In genomic region chr2:36801088-36801487, GRCh38 we compare ENCODE assay signal across 18 cellular contexts.
A peak's percentile ranks its signal among the peaks of the same experiment; 100 is the strongest.
DNase-seq lines count a peak whose midpoint lies in the region; ATAC-seq lines count a peak whose summit lies in the region.
"Had no signal": no experiment of that assay in that cellular context is flagged by ENCODE, and none has a peak within 500 bp of the region (broad histone marks: within the 10 kb centered on the region; RNA-seq: fewer than 3 reads in every experiment).

No MANE protein-coding gene starts in this region.

- intact Hi-C loops in activated CD4-positive, alpha-beta T cell treated with anti-CD3 and anti-CD28 coated beads, Interleukin-2, amount 10 ng/mL, durations not matched to agents 24 days and 14 days (cut with micrococcal nuclease) = no loop called here

- peak overlapping the region; percentile 41 for H3K27ac Mint-ChIP-seq in activated CD4-positive, alpha-beta T cell treated with anti-CD3 and anti-CD28 coated beads, Interleukin-2, amount 10 ng/mL, durations not matched to agents 24 days and 14 days
- H3K27ac Mint-ChIP-seq in stimulated activated naive CD8-positive, alpha-beta T cell treated with anti-CD3 and anti-CD28 coated beads, Interleukin-15, Interleukin-2, amounts not matched to agents 100 ng/mL and 50 ng/mL, for 24 hours = peak overlapping the region; percentile 4
- H3K27ac Mint-ChIP-seq in central memory CD8-positive, alpha-beta T cell (ENCODE audit: low read depth) = peak overlapping the region; percentile 75
- H3K27ac Mint-ChIP-seq: CD14-positive monocyte had no signal

- no peak overlapping the region for H3K4me3 Mint-ChIP-seq in activated CD4-positive, alpha-beta T cell treated with anti-CD3 and anti-CD28 coated beads, Interleukin-2, amount 10 ng/mL, durations not matched to agents 24 days and 14 days
- H3K4me3 Mint-ChIP-seq in stimulated activated naive CD8-positive, alpha-beta T cell treated with anti-CD3 and anti-CD28 coated beads, Interleukin-15, Interleukin-2, amounts not matched to agents 100 ng/mL and 50 ng/mL, for 24 hours = no peak overlapping the region
- peak overlapping the region; percentile 65 for H3K4me3 Mint-ChIP-seq in central memory CD8-positive, alpha-beta T cell
- H3K4me3 Mint-ChIP-seq: CD14-positive monocyte had no signal

- peaks cover 16% of the 10 kb centered on the region for H3K27me3 Mint-ChIP-seq in activated CD4-positive, alpha-beta T cell treated with anti-CD3 and anti-CD28 coated beads, Interleukin-2, amount 10 ng/mL, durations not matched to agents 24 days and 14 days
- peaks cover 17% of the 10 kb centered on the region for H3K27me3 Mint-ChIP-seq in stimulated activated naive CD8-positive, alpha-beta T cell treated with anti-CD3 and anti-CD28 coated beads, Interleukin-15, Interleukin-2, amounts not matched to agents 100 ng/mL and 50 ng/mL, for 24 hours
- H3K27me3 Mint-ChIP-seq in central memory CD8-positive, alpha-beta T cell = no peaks in the 10 kb centered on the region

- H3K36me3 Mint-ChIP-seq in activated CD4-positive, alpha-beta T cell treated with anti-CD3 and anti-CD28 coated beads, Interleukin-2, amount 10 ng/mL, durations not matched to agents 24 days and 14 days (ENCODE audit: low read depth) = no peaks in the 10 kb centered on the region
- no peaks in the 10 kb centered on the region for H3K36me3 Mint-ChIP-seq in stimulated activated naive CD8-positive, alpha-beta T cell treated with anti-CD3 and anti-CD28 coated beads, Interleukin-15, Interleukin-2, amounts not matched to agents 100 ng/mL and 50 ng/mL, for 24 hours (ENCODE audit: low read depth)
- H3K36me3 Mint-ChIP-seq in central memory CD8-positive, alpha-beta T cell (ENCODE audit: insufficient read depth) = peaks cover 7% of the 10 kb centered on the region
- H3K36me3 Mint-ChIP-seq: CD14-positive monocyte had no signal

- peaks cover 26% of the 10 kb centered on the region for H3K4me1 Mint-ChIP-seq in activated CD4-positive, alpha-beta T cell treated with anti-CD3 and anti-CD28 coated beads, Interleukin-2, amount 10 ng/mL, durations not matched to agents 24 days and 14 days
- peaks cover 11% of the 10 kb centered on the region for H3K4me1 Mint-ChIP-seq in stimulated activated naive CD8-positive, alpha-beta T cell treated with anti-CD3 and anti-CD28 coated beads, Interleukin-15, Interleukin-2, amounts not matched to agents 100 ng/mL and 50 ng/mL, for 24 hours (ENCODE audit: low read depth)
- peaks cover 66% of the 10 kb centered on the region for H3K4me1 Mint-ChIP-seq in central memory CD8-positive, alpha-beta T cell
- H3K4me1 Mint-ChIP-seq: CD14-positive monocyte had no signal

- no peaks in the 10 kb centered on the region for H3K9me3 Mint-ChIP-seq in activated CD4-positive, alpha-beta T cell treated with anti-CD3 and anti-CD28 coated beads, Interleukin-2, amount 10 ng/mL, durations not matched to agents 24 days and 14 days
- no peaks in the 10 kb centered on the region for H3K9me3 Mint-ChIP-seq in stimulated activated naive CD8-positive, alpha-beta T cell treated with anti-CD3 and anti-CD28 coated beads, Interleukin-15, Interleukin-2, amounts not matched to agents 100 ng/mL and 50 ng/mL, for 24 hours
- no peaks in the 10 kb centered on the region for H3K9me3 Mint-ChIP-seq in central memory CD8-positive, alpha-beta T cell

- DNase-seq in activated CD4-positive, alpha-beta T cell treated with anti-CD3 and anti-CD28 coated beads, Interleukin-2, amount 10 ng/mL, durations not matched to agents 24 days and 14 days = no peak
- DNase-seq in activated CD4-positive, alpha-beta T cell treated with anti-CD3 and anti-CD28 coated beads, Interleukin-2, amount 50 U/mL, for 48 hours = no peak
- no peak for DNase-seq in stimulated activated naive CD8-positive, alpha-beta T cell treated with anti-CD3 and anti-CD28 coated beads, Interleukin-15, Interleukin-2, amounts not matched to agents 100 U/mL and 50 U/mL, for 24 hours
- DNase-seq in central memory CD8-positive, alpha-beta T cell (ENCODE audit: low spot score in 2 of 2) = no peak
- DNase-seq in superior temporal gyrus (ENCODE audit: extremely low spot score) = peak; percentile 43
- DNase-seq in DMS153 (lab: John Stamatoyannopoulos, UW) = no peak
- DNase-seq: 8988T, COR-L47, DMS 273 treated with DMSO at 0.1 percent for 48 hours, MV-4-11, NCI-H187, NCI-H2107, NCI-H82, PC-9, SIG-M5 had no signal

- ATAC-seq in stimulated activated naive CD8-positive, alpha-beta T cell treated with anti-CD3 and anti-CD28 coated beads, Interleukin-15, Interleukin-2, amounts not matched to agents 100 U/mL and 50 U/mL, for 24 hours = no peak
- peak; percentile 11 for ATAC-seq in central memory CD8-positive, alpha-beta T cell (replicated peaks; ENCODE audit: extremely low read depth, poor library complexity, severe bottlenecking)
- no peak for ATAC-seq in HG03469 (IDR thresholded peaks at IDR 0.05; ENCODE audit: unreplicated experiment)

Comparison
In these comparisons a context has a peak if more than half of its experiments do, and no peak if none do; other contexts are left out.
1. H3K27ac Mint-ChIP-seq: peak in every context shown above with its lines; median percentile 75 in central memory CD8-positive, alpha-beta T cell; 41 in activated CD4-positive, alpha-beta T cell treated with anti-CD3 and anti-CD28 coated beads, Interleukin-2, amount 10 ng/mL, durations not matched to agents 24 days and 14 days; 4 in stimulated activated naive CD8-positive, alpha-beta T cell treated with anti-CD3 and anti-CD28 coated beads, Interleukin-15, Interleukin-2, amounts not matched to agents 100 ng/mL and 50 ng/mL, for 24 hours.